8 cellular contexts compared by ENCODE assay signal in genomic region chr5:54732108-54732507, GRCh38.
"Had no signal": no experiment of that assay in that cellular context is flagged by ENCODE, and none has a peak within 500 bp of the region (broad histone marks: within the 10 kb centered on the region; RNA-seq: fewer than 3 reads in every experiment).

No MANE protein-coding gene starts in this region.

- DNase-seq: H9, HCEC 1CT, KBM-7 had no signal

- H3K4me2 ChIP-seq: GM23338 had no signal

- FAIRE-seq: H1, H54, HepG2 had no signal

- H3K4me3 ChIP-seq: GM23338 had no signal

- H3K27ac ChIP-seq: HL-60 had no signal

- ATAC-seq: GM23338, HepG2 had no signal
